ENCODE assay signal across 15 cellular contexts in the genomic region with DNA sequence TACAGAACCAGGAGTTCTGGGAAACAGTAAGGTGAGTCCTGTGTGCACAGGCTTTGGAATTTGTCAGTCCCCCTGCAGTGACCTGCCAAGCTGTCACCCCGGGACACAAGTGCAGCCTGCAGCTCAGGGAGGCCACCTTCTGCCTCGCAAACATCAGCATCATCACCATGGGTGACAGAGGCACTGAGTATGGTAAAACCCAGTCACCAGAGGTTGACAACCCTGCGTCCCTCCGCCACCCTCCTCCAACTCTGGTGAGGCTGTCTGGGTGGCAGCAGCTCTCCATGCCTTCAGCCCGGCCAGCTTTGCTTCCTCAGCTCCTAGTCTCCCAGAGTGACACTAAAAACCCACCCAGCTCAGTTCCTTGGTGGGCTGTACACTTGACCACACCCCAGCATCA.
DNase-seq lines count a peak whose midpoint lies in the region; ATAC-seq and TF ChIP-seq lines count a peak whose summit lies in the region.
"Had no signal": no experiment of that assay in that cellular context is flagged by ENCODE, and none has a peak within 500 bp of the region (broad histone marks: within the 10 kb centered on the region; RNA-seq: fewer than 3 reads in every experiment).

No MANE protein-coding gene starts in this region.

- H3K4me3 ChIP-seq in endodermal cell (ENCODE audit: low read length) (no peak overlapping the region), upper lobe of left lung (no peak overlapping the region)
- H3K4me3 ChIP-seq: BLaER1 had no signal

- intact Hi-C loops in posterior vena cava (cut with DNase I), result no loop called here

- 81 to 89% methylated on average over 3 to 5 of the region's 5 CpGs for WGBS in endodermal cell (ENCODE audit: insufficient coverage in 1 of 2, insufficient read length in 1 of 2), 2 experiments
- WGBS in upper lobe of left lung, 2 donors, result 86 to 88% methylated on average over 3 to 5 of the region's 5 CpGs

- no peaks in the 10 kb centered on the region for H3K9me3 Mint-ChIP-seq in endodermal cell

- no peaks in the 10 kb centered on the region for H3K27me3 Mint-ChIP-seq in endodermal cell (ENCODE audit: insufficient read depth)

- no peak overlapping the region for H3K9ac ChIP-seq in endodermal cell (ENCODE audit: extremely low read depth, low read length, poor library complexity, severe bottlenecking)
- H3K9ac ChIP-seq: BLaER1 had no signal

- peaks cover 6% of the 10 kb centered on the region for H3K4me1 Mint-ChIP-seq in endodermal cell
- H3K4me1 Mint-ChIP-seq: CD8-positive, alpha-beta memory T cell had no signal

- no peaks in the 10 kb centered on the region for H3K4me1 ChIP-seq in endodermal cell (ENCODE audit: control insufficient read depth, insufficient read depth, low read length)
- H3K4me1 ChIP-seq in upper lobe of left lung, result no peaks in the 10 kb centered on the region
- H3K4me1 ChIP-seq: BLaER1, Caco-2 had no signal

- DNase-seq in activated CD8-positive, alpha-beta memory T cell treated with anti-CD3 and anti-CD28 coated beads, Interleukin-2, amount 50 U/mL, for 48 hours, result peak; percentile 33
- no peak for DNase-seq in activated CD8-positive, alpha-beta memory T cell treated with anti-CD3 and anti-CD28 coated beads for 24 hours
- DNase-seq in endodermal cell, result peak; percentile 19
- peak; percentile 51 for DNase-seq in posterior vena cava (ENCODE audit: low spot score)
- DNase-seq in upper lobe of left lung, result peak; percentile 9
- no peak for DNase-seq in EL
- DNase-seq: AML-193; Caco-2; CD8-positive, alpha-beta memory T cell; DND-41; HCEC 1CT; HFFc6 had no signal

- no peak overlapping the region for H3K27ac Mint-ChIP-seq in endodermal cell
- H3K27ac Mint-ChIP-seq: CD8-positive, alpha-beta memory T cell; HFFc6 had no signal

- no peak for TF ChIP-seq CTCF in endodermal cell (conservative IDR thresholded peaks at IDR 0.05)
- no peak for TF ChIP-seq CTCF in upper lobe of left lung (IDR thresholded peaks at IDR 0.05)

- H3K36me3 ChIP-seq in endodermal cell (ENCODE audit: control insufficient read depth, insufficient read depth, low read length), result no peaks in the 10 kb centered on the region
- H3K36me3 ChIP-seq in upper lobe of left lung, result no peaks in the 10 kb centered on the region
- H3K36me3 ChIP-seq: BLaER1 had no signal

- no peaks in the 10 kb centered on the region for H3K27me3 ChIP-seq in endodermal cell (ENCODE audit: control insufficient read depth, insufficient read depth, low read length, poor library complexity, severe bottlenecking)
- H3K27me3 ChIP-seq in upper lobe of left lung, result no peaks in the 10 kb centered on the region
- H3K27me3 ChIP-seq: BLaER1 had no signal

- no peaks in the 10 kb centered on the region for H3K36me3 Mint-ChIP-seq in endodermal cell (ENCODE audit: low read depth)
- H3K36me3 Mint-ChIP-seq: CD8-positive, alpha-beta memory T cell had no signal

- no peak overlapping the region for H3K4me3 Mint-ChIP-seq in endodermal cell
- H3K4me3 Mint-ChIP-seq: CD8-positive, alpha-beta memory T cell; HFFc6 had no signal

- no peak for ATAC-seq in upper lobe of left lung (ENCODE audit: low FRiP score in 2 of 2)
- ATAC-seq in HG02759 (IDR thresholded peaks at IDR 0.05; ENCODE audit: unreplicated experiment), result no peak

- no peak overlapping the region for H3K27ac ChIP-seq in endodermal cell (ENCODE audit: low read depth, low read length)
- H3K27ac ChIP-seq in upper lobe of left lung, result no peak overlapping the region
- H3K27ac ChIP-seq: 22Rv1, BLaER1 had no signal

- H3K9me3 ChIP-seq in endodermal cell (ENCODE audit: control insufficient read depth, low read length), result no peaks in the 10 kb centered on the region
- H3K9me3 ChIP-seq in upper lobe of left lung, result no peaks in the 10 kb centered on the region
- H3K9me3 ChIP-seq: BLaER1, Caco-2 had no signal

- no peak for TF ChIP-seq EP300 in upper lobe of left lung (IDR thresholded peaks at IDR 0.05)

- TF ChIP-seq POLR2A in upper lobe of left lung (IDR thresholded peaks at IDR 0.05), result no peak

Comparison
In these comparisons a context has a peak if more than half of its experiments do, and no peak if none do; other contexts are left out.
1. DNase-seq: peak in activated CD8-positive, alpha-beta memory T cell treated with anti-CD3 and anti-CD28 coated beads, Interleukin-2, amount 50 U/mL, for 48 hours (single experiment), endodermal cell (single experiment), posterior vena cava (single experiment) and upper lobe of left lung (2 of 2); none in activated CD8-positive, alpha-beta memory T cell treated with anti-CD3 and anti-CD28 coated beads for 24 hours (single experiment) and EL (single experiment).